8 cellular contexts compared by ENCODE assay signal in genomic region chr11:124798991-124799383, GRCh38. TPM values are rescaled to one million over a fixed set of nuclear protein-coding genes. Genes with fewer than 3 reads are reported as not detected.
DNase-seq lines count a peak whose midpoint lies in the region; ATAC-seq and TF ChIP-seq lines count a peak whose summit lies in the region.

No MANE protein-coding gene starts in this region.

- DNase-seq in GM03348 (ENCODE audit: low spot score) (peak; percentile 56), iris pigment epithelial cell (ENCODE audit: low read depth) (peak; percentile 50), thoracic aorta (ENCODE audit: low spot score) (no peak), midbrain (lab: John Stamatoyannopoulos, UW) (no peak)
- no peak for DNase-seq in stimulated activated CD4-positive, alpha-beta T cell treated with anti-CD3 and anti-CD28 coated beads, Interleukin-2, amount 100 ng/mL, for 24 hours

- H3K27ac Mint-ChIP-seq in activated naive CD8-positive, alpha-beta T cell = peak overlapping the region; percentile 85

- peak overlapping the region; percentile 88 for H3K4me3 ChIP-seq in HUES48 (ENCODE audit: low read depth, low read length)
- peak overlapping the region; percentile 100 for H3K4me3 ChIP-seq in thoracic aorta

- H3K27me3 Mint-ChIP-seq in activated naive CD8-positive, alpha-beta T cell = no peaks in the 10 kb centered on the region

- H3K4me1 ChIP-seq in HUES48 (ENCODE audit: control insufficient read depth, insufficient read depth, low read length) (peaks cover 18% of the 10 kb centered on the region; the same call in 1 of the 2 replicates), thoracic aorta (ENCODE audit: control insufficient read depth in 1 of 2, low read depth in 2 of 2) (peaks cover 17 to 37% of the 10 kb centered on the region in 2 donors)

- H3K36me3 ChIP-seq in HUES48 (ENCODE audit: control insufficient read depth, insufficient read depth, low read length) (no peaks in the 10 kb centered on the region), thoracic aorta (no peaks in the 10 kb centered on the region)

- H3K27me3 ChIP-seq in HUES48 (ENCODE audit: control insufficient read depth, insufficient read depth, low read length) (no peaks in the 10 kb centered on the region), thoracic aorta (replicated peaks; ENCODE audit: insufficient read depth) (no peaks in the 10 kb centered on the region)

- H3K27ac ChIP-seq in HUES48 (ENCODE audit: low read depth, low read length) (peak overlapping the region; percentile 98), thoracic aorta (peak overlapping the region; percentile 99 to 100)

- H3K9ac ChIP-seq in HUES48 (ENCODE audit: low read depth, low read length) = peak overlapping the region; percentile 91

- H3K9me3 ChIP-seq in HUES48 (ENCODE audit: control insufficient read depth, insufficient read depth, low read length) = no peaks in the 10 kb centered on the region
- no peaks in the 10 kb centered on the region for H3K9me3 ChIP-seq in thoracic aorta

- ATAC-seq in GM21390 (IDR thresholded peaks at IDR 0.05; ENCODE audit: unreplicated experiment) (peak; percentile 9), thoracic aorta (ENCODE audit: insufficient number of reproducible peaks, low FRiP score, low read depth) (no peak)

- H3K4me3 Mint-ChIP-seq in activated naive CD8-positive, alpha-beta T cell = peak overlapping the region; percentile 92

- peaks cover 2% of the 10 kb centered on the region for H3K36me3 Mint-ChIP-seq in activated naive CD8-positive, alpha-beta T cell

- no peaks in the 10 kb centered on the region for H3K9me3 Mint-ChIP-seq in activated naive CD8-positive, alpha-beta T cell (ENCODE audit: low read depth)

- no peak for TF ChIP-seq CTCF in thoracic aorta (IDR thresholded peaks at IDR 0.05)

- peaks cover 42% of the 10 kb centered on the region for H3K4me1 Mint-ChIP-seq in activated naive CD8-positive, alpha-beta T cell (ENCODE audit: low read depth)

RNA-seq across cellular contexts. Expression of gene MSANTD2, which starts 1.2 kb away (rescaled TPM):
- total RNA-seq in thoracic aorta = 10 to 100 TPM; 16.4 to 29.4 TPM

RNA-seq across cellular contexts. Expression of gene ESAM, which starts 36.9 kb away (rescaled TPM):
- total RNA-seq in thoracic aorta = 100 to 1,000 TPM in 1 of 2 donors, 10 to 100 TPM in 1; 54.2 to 116 TPM

RNA-seq across cellular contexts. Expression of gene VSIG2, which starts 46.9 kb away (rescaled TPM):
- 1 to 10 TPM; 1.2 to 2.7 TPM for total RNA-seq in thoracic aorta

RNA-seq across cellular contexts. Expression of gene NRGN, which starts 59.2 kb away (rescaled TPM):
- total RNA-seq in thoracic aorta = 10 to 100 TPM in 1 of 2 donors, 1 to 10 TPM in 1; 7.3 to 17.5 TPM

Comparison
In these comparisons a context has a peak if more than half of its experiments do, and no peak if none do; other contexts are left out.
1. DNase-seq: peak in GM03348 (single experiment) and iris pigment epithelial cell (single experiment); none in thoracic aorta (single experiment), stimulated activated CD4-positive, alpha-beta T cell treated with anti-CD3 and anti-CD28 coated beads, Interleukin-2, amount 100 ng/mL, for 24 hours (0 of 2) and midbrain (single experiment).